Comparison of ENCODE assay signal across 1 cellular context in genomic region chr12:116336542-116337065, GRCh38.
TF ChIP-seq lines count a peak whose summit lies in the region.

No MANE protein-coding gene starts in this region.

TF ChIP-seq in SK-N-SH, 30 proteins besides CTCF, POLR2A, EP300 and RAD21 (continued from another document):
- TF ChIP-seq ZBTB33 (IDR thresholded peaks at IDR 0.05; ENCODE audit: borderline replicate concordance, low read depth): no peak
- TF ChIP-seq EZH2phosphoT487 (IDR thresholded peaks at IDR 0.05; ENCODE audit: borderline replicate concordance, low read depth): no peak
